Comparison of ENCODE assay signal across 13 cellular contexts in the genomic region with DNA sequence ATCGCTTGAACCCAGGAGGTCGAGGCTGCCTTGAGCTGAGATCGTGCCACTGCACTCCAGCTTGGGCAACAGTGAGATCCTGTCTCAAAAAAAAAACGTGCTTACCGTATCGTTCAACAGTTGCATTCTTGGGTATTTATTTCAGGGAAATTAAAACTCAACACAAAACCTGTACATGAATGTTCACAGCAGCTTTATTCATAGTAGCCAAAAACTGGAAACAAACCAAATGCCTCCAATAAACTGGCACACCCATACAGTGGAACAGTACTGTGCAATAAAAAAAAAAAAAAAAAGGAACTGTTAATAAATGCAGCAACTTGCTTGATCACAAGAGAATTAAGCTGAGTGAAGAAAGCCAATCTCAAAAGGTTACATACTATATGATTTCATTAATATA. TPM values are rescaled to one million over a fixed set of nuclear protein-coding genes. Genes with fewer than 3 reads are reported as not detected.
DNase-seq lines count a peak whose midpoint lies in the region; ATAC-seq, FAIRE-seq and TF ChIP-seq lines count a peak whose summit lies in the region.
"Had no signal": no experiment of that assay in that cellular context is flagged by ENCODE, and none has a peak within 500 bp of the region (broad histone marks: within the 10 kb centered on the region; RNA-seq: fewer than 3 reads in every experiment).

No MANE protein-coding gene starts in this region.

- TF ChIP-seq POLR2A in GM12878 (IDR thresholded peaks at IDR 0.05; ENCODE audit: low read depth, low read length) (no peak), adrenal gland (IDR thresholded peaks at IDR 0.05) (no peak)

- H3K4me2 ChIP-seq in GM12878 (ENCODE audit: control insufficient read depth, insufficient read depth), result peak overlapping the region; percentile 47

- intact Hi-C loops in Calu3 (cut with micrococcal nuclease; ENCODE audit: unreplicated experiment), result no loop called here
- intact Hi-C loops in GM12878 (cut with micrococcal nuclease; ENCODE audit: unreplicated experiment), result no loop called here
- intact Hi-C loops in adrenal gland (cut with DNase I), result no loop called here

- no peak for FAIRE-seq in GM12878 (lab: Jason Lieb, UNC)
- FAIRE-seq: TTC549 had no signal

- peaks cover 68% of the 10 kb centered on the region for H3K36me3 Mint-ChIP-seq in Calu3 (ENCODE audit: insufficient read depth, unreplicated experiment)

- H3K4me3 Mint-ChIP-seq in Calu3 (ENCODE audit: low read depth, unreplicated experiment), result peak overlapping the region; percentile 28

- ATAC-seq in GM12878 (no peak), left lobe of liver (peak; percentile 39), GM18858 (IDR thresholded peaks at IDR 0.05; ENCODE audit: unreplicated experiment) (no peak)

- no peak overlapping the region for H2AFZ ChIP-seq in GM12878 (ENCODE audit: control insufficient read depth, low read depth, low read length)

- peaks cover 25% of the 10 kb centered on the region for H3K4me1 ChIP-seq in GM12878 (ENCODE audit: control insufficient read depth, insufficient read depth, low read length)
- peaks cover 33 to 75% of the 10 kb centered on the region in 2 donors for H3K4me1 ChIP-seq in adrenal gland (replicated peaks in 1 of 2)
- H3K4me1 ChIP-seq: Caco-2 had no signal

- H3K27ac ChIP-seq in 22Rv1 (peak overlapping the region; percentile 20; the same call in 1 of the 2 replicates), GM12878 (ENCODE audit: control insufficient read depth, insufficient read depth) (no peak overlapping the region), adrenal gland (no peak overlapping the region)

- POLR2A ChIA-PET in GM12878 (lab: Charles Lee), result interaction anchor here (0.5 to 1.5 kb wide), 4 partner anchors 16 to 760 kb away, joined by 3 to 16 read pairs (median 4); no protein-coding TSS in a partner anchor

- peaks cover 2% of the 10 kb centered on the region; the same call in 2 of the 3 replicates for H3K9me3 ChIP-seq in GM12878 (replicated peaks; ENCODE audit: control insufficient read depth, insufficient read depth, low read length)
- H3K9me3 ChIP-seq in adrenal gland (replicated peaks in 1 of 3), result no peaks in the 10 kb centered on the region
- H3K9me3 ChIP-seq: Caco-2 had no signal

- H3K9me3 Mint-ChIP-seq in Calu3 (ENCODE audit: low read depth, unreplicated experiment), result no peaks in the 10 kb centered on the region

- no peak for TF ChIP-seq RAD21 in GM12878 (IDR thresholded peaks at IDR 0.05; ENCODE audit: insufficient read depth, low read depth, low read length)

- WGBS in GM12878 (ENCODE audit: insufficient coverage, insufficient replicate concordance, low lambda C conversion rate, missing lambda C conversion rate), result 74% methylated on average over 6 of the region's 6 CpGs
- 58 to 66% (median 60%) methylated on average over 6 of the region's 6 CpGs for WGBS in adrenal gland, 4 donors

- TF ChIP-seq EP300 in GM12878 (IDR thresholded peaks at IDR 0.05; ENCODE audit: borderline replicate concordance in 1 of 2, control insufficient read depth in 1 of 2, low read depth in 2 of 2, low read length in 2 of 2), result no peak

- no peaks in the 10 kb centered on the region for H3K27me3 Mint-ChIP-seq in Calu3 (ENCODE audit: unreplicated experiment)

- peaks cover 93% of the 10 kb centered on the region for H3K79me2 ChIP-seq in GM12878 (ENCODE audit: control insufficient read depth, insufficient read depth, low read length)

- in situ Hi-C loops in GM12878 (cut with MboI), result no loop called here

- no peak for DNase-seq in Calu3
- DNase-seq in GM12878 (ENCODE audit: low read depth, low spot score), result no peak
- DNase-seq in left lobe of liver (ENCODE audit: low spot score), result no peak
- DNase-seq in adrenal gland, result no peak
- no peak for DNase-seq in NCI-H2107 treated with DMSO at 0.1 percent for 48 hours (lab: John Stamatoyannopoulos, UW; ENCODE audit: unreplicated experiment)
- DNase-seq in stimulated activated CD4-positive, alpha-beta T cell treated with anti-CD3 and anti-CD28 coated beads, Interleukin-15, amount 100 ng/mL, for 24 hours, result no peak
- DNase-seq: activated gamma-delta T cell treated with Interleukin-2 at 50 U/mL for 16 hours; Caco-2; NCI-H1436 treated with DMSO at 0.1 percent for 48 hours; stimulated activated naive CD4-positive, alpha-beta T cell treated with Interleukin-2 at 50 U/mL for 16 hours had no signal

- peaks cover 45% of the 10 kb centered on the region for H3K4me1 Mint-ChIP-seq in Calu3 (ENCODE audit: low read depth, unreplicated experiment)

- RAD21 ChIA-PET in GM12878 (lab: Charles Lee; ENCODE audit: unreplicated experiment), result no interaction called here

- CTCF ChIA-PET in Calu3 (lab: Charles Lee) (interaction anchor here (0.6 to 1.3 kb wide), 5 partner anchors 11 to 895 kb away, joined by 3 to 4 read pairs (median 3); no protein-coding TSS in a partner anchor), GM12878 (lab: Yijun Ruan, JAX) (interaction anchor here (0.6 to 2.2 kb wide), 5 partner anchors 15 to 56 kb away, joined by 3 to 7 read pairs (median 5); no protein-coding TSS in a partner anchor)

- H4K20me1 ChIP-seq in GM12878 (ENCODE audit: control insufficient read depth, insufficient read depth), result no peaks in the 10 kb centered on the region; the same call in 1 of the 2 replicates

- BruUV-seq in Calu3 (replicated peaks; lab: Mats Ljungman, UMichigan) (no TSS peak), GM12878 (replicated peaks; lab: Mats Ljungman, UMichigan) (no TSS peak)

- TF ChIP-seq CTCF in 22Rv1 (IDR thresholded peaks at IDR 0.05), result no peak
- no peak for TF ChIP-seq CTCF in Calu3 (IDR thresholded peaks at IDR 0.05; ENCODE audit: unreplicated experiment)
- TF ChIP-seq CTCF in GM12878 (IDR thresholded peaks at IDR 0.05 in 2 of 3, conservative IDR thresholded peaks at IDR 0.05 in 1 of 3; ENCODE audit: control insufficient read depth in 2 of 3, extremely low read depth in 1 of 3, insufficient read depth in 1 of 3, low read depth in 3 of 3, low read length in 3 of 3), result no peak
- no peak for TF ChIP-seq CTCF in adrenal gland (IDR thresholded peaks at IDR 0.05)

- peak overlapping the region; percentile 52; the same call in 1 of the 2 replicates for H3K4me3 ChIP-seq in GM12878
- no peak overlapping the region for H3K4me3 ChIP-seq in adrenal gland

- H3K36me3 ChIP-seq in GM12878 (ENCODE audit: control insufficient read depth in 2 of 2, insufficient read depth in 2 of 2, low read length in 1 of 2) (peaks cover 2 to 29% of the 10 kb centered on the region in 2 experiments; a peak in 3 of 4 replicates), adrenal gland (replicated peaks in 1 of 2) (no peaks in the 10 kb centered on the region)

- H3K27me3 ChIP-seq in GM12878 (replicated peaks in 1 of 2; ENCODE audit: control insufficient read depth in 2 of 2, insufficient read depth in 2 of 2, low read length in 1 of 2), result no peaks in the 10 kb centered on the region
- H3K27me3 ChIP-seq in adrenal gland, result no peaks in the 10 kb centered on the region

- H3K27ac Mint-ChIP-seq in Calu3 (ENCODE audit: unreplicated experiment), result peak overlapping the region; percentile 68

- SMC1A ChIA-PET in GM12878 (lab: Charles Lee; ENCODE audit: uncharacterized antibody, unreplicated experiment), result interaction anchor here (0.6 to 1.4 kb wide), 6 partner anchors 10 to 290 kb away, joined by 3 to 8 read pairs (median 4); no protein-coding TSS in a partner anchor

- H3K9ac ChIP-seq in GM12878 (ENCODE audit: control insufficient read depth, insufficient read depth, low read length), result no peak overlapping the region

RNA-seq across cellular contexts. Expression of gene KHDRBS1, which starts 6.7 kb away (rescaled TPM):
- total RNA-seq in Calu3 (2022) (158 and 159 TPM in 2 replicates), GM12878 (2014; rRNA removed) (70.5 and 82.1 TPM in 2 replicates), GM12878 (2014; rRNA removed; fragmentation: Illumina TruSeq; extraction: Trizol) (94.4 and 96.7 TPM in 2 replicates), GM12878 (2021) (197 and 204 TPM in 2 replicates), left lobe of liver (24.1 TPM), adrenal gland (100 to 1,000 TPM in 1 of 8 donors, 10 to 100 TPM in 7; 59.7 to 108 (median 77.8) TPM)
- total RNA-seq in GM12878 (2013; cell fraction: nucleolus; rRNA removed), result 64.4 and 68.6 TPM in 2 replicates
- polyA plus RNA-seq in GM12878 (2011; ENCODE audit: low read depth), result 86.5 TPM
- polyA plus RNA-seq in GM12878 (2011; rRNA removed) (55.8 and 75.1 TPM in 2 replicates), GM12878 (2014; fragmentation: Illumina TruSeq; extraction: Trizol) (163 and 170 TPM in 2 replicates), GM12878 (2014; fragmentation: Nextera tagmentation; extraction: Ambion mirVana) (10 to 100 TPM; 42.5 to 97.6 TPM), GM12878 (2014; rRNA removed) (90.0 and 97.9 TPM in 2 replicates), GM12878 (2016; fragmentation: Nextera tagmentation; extraction: Ambion mirVana) (100 to 1,000 TPM; 142 to 157 TPM), adrenal gland (10 to 100 TPM; 37.3 to 88.2 (median 43.7) TPM)
- polyA plus RNA-seq in GM12878 (2011; cell fraction: cytosol; rRNA removed), result 45.5 and 56.2 TPM in 2 replicates
- 47.1 and 71.8 TPM in 2 replicates for polyA plus RNA-seq in GM12878 (2011; cell fraction: nucleus; rRNA removed)
- polyA plus RNA-seq in GM12878 (2012), result 125 and 131 TPM in 2 replicates
- 29.4 and 34.5 TPM in 2 replicates for polyA minus RNA-seq in GM12878 (2011; rRNA and poly(A)+ RNA removed)
- polyA minus RNA-seq in GM12878 (2011; cell fraction: cytosol; rRNA and poly(A)+ RNA removed), result 36.6 and 38.2 TPM in 2 replicates
- polyA minus RNA-seq in GM12878 (2011; cell fraction: nucleus; rRNA and poly(A)+ RNA removed), result 16.7 and 34.1 TPM in 2 replicates

RNA-seq across cellular contexts. Expression of gene TMEM39B, which starts 52.4 kb away (rescaled TPM):
- total RNA-seq in Calu3 (2022) (18.9 and 19.5 TPM in 2 replicates), GM12878 (2014; rRNA removed) (5.4 and 6.8 TPM in 2 replicates), GM12878 (2014; rRNA removed; fragmentation: Illumina TruSeq; extraction: Trizol) (6.0 and 6.3 TPM in 2 replicates), GM12878 (2021) (24.3 TPM in 2 replicates), left lobe of liver (6.0 TPM), adrenal gland (10 to 100 TPM in 4 of 8 donors, 1 to 10 TPM in 4; 4.4 to 17.4 (median 11.8) TPM)
- 12.3 and 16.0 TPM in 2 replicates for total RNA-seq in GM12878 (2013; cell fraction: nucleolus; rRNA removed)
- polyA plus RNA-seq in GM12878 (2011; ENCODE audit: low read depth), result 9.7 TPM
- polyA plus RNA-seq in GM12878 (2011; rRNA removed) (4.4 and 14.3 TPM in 2 replicates), GM12878 (2014; fragmentation: Illumina TruSeq; extraction: Trizol) (5.7 and 11.7 TPM in 2 replicates), GM12878 (2014; fragmentation: Nextera tagmentation; extraction: Ambion mirVana) (1 to 10 TPM; 2.3 to 3.4 TPM), GM12878 (2014; rRNA removed) (13.0 and 18.9 TPM in 2 replicates), GM12878 (2016; fragmentation: Nextera tagmentation; extraction: Ambion mirVana) (10 to 100 TPM; 25.1 to 27.2 TPM), adrenal gland (10 to 100 TPM in 2 of 3 donors, 1 to 10 TPM in 1; 9.2 to 15.1 (median 14.2) TPM)
- polyA plus RNA-seq in GM12878 (2011; cell fraction: cytosol; rRNA removed), result 31.1 and 32.2 TPM in 2 replicates
- 23.5 and 25.2 TPM in 2 replicates for polyA plus RNA-seq in GM12878 (2011; cell fraction: nucleus; rRNA removed)
- 17.9 and 21.4 TPM in 2 replicates for polyA plus RNA-seq in GM12878 (2012)
- 18.7 and 25.6 TPM in 2 replicates for polyA minus RNA-seq in GM12878 (2011; rRNA and poly(A)+ RNA removed)
- polyA minus RNA-seq in GM12878 (2011; cell fraction: cytosol; rRNA and poly(A)+ RNA removed), result 8.3 and 13.0 TPM in 2 replicates
- 5.0 and 8.5 TPM in 2 replicates for polyA minus RNA-seq in GM12878 (2011; cell fraction: nucleus; rRNA and poly(A)+ RNA removed)
